11 cellular contexts compared by ENCODE assay signal in genomic region chr1:30378991-30379581, GRCh38.
DNase-seq lines count a peak whose midpoint lies in the region; ATAC-seq and TF ChIP-seq lines count a peak whose summit lies in the region.
"Had no signal": no experiment of that assay in that cellular context is flagged by ENCODE, and none has a peak within 500 bp of the region (broad histone marks: within the 10 kb centered on the region; RNA-seq: fewer than 3 reads in every experiment).

No MANE protein-coding gene starts in this region.

- peak overlapping the region; percentile 11 for H2AFZ ChIP-seq in fibroblast of lung (ENCODE audit: low read length)

- TF ChIP-seq POLR2A in NB4 (IDR thresholded peaks at IDR 0.05; ENCODE audit: extremely low read depth, insufficient read length) = no peak

- no peaks in the 10 kb centered on the region for H3K9me3 ChIP-seq in fibroblast of lung (ENCODE audit: control insufficient read depth, insufficient read depth, low read depth, low read length)

- peak overlapping the region; percentile 5 for H3K4me2 ChIP-seq in fibroblast of lung (ENCODE audit: extremely low read depth, insufficient read depth, low read length)

- in situ Hi-C loops in G401 (cut with HindIII; ENCODE audit: low sequenced_read_pairs) = no loop called here

- peaks cover 8% of the 10 kb centered on the region for H3K4me1 ChIP-seq in fibroblast of lung (ENCODE audit: control insufficient read depth, extremely low read depth, insufficient read depth, low read length)

- intact Hi-C loops in sciatic nerve (cut with DNase I) = loop anchor here (10.0 kb wide), 1 partner anchor 956 kb away; no protein-coding TSS in a partner anchor

- no peak for ATAC-seq in sciatic nerve
- ATAC-seq: activated CD8-positive, alpha-beta T cell treated with anti-CD3 and anti-CD28 coated beads for 36 hours had no signal

- H3K4me3 ChIP-seq in NB4 (ENCODE audit: low read depth, low read length) (no peak overlapping the region), fibroblast of lung (replicated peaks in 1 of 4; ENCODE audit: control extremely low read depth in 1 of 4, insufficient read depth in 1 of 4, low read depth in 3 of 4, low read length in 4 of 4) (no peak overlapping the region)

- H3K79me2 ChIP-seq in fibroblast of lung (ENCODE audit: control insufficient read depth, insufficient read depth, low read length) = no peaks in the 10 kb centered on the region

- H3K27ac ChIP-seq in fibroblast of lung (ENCODE audit: insufficient read depth, low read length) = no peak overlapping the region

- no peaks in the 10 kb centered on the region for H3K27me3 ChIP-seq in fibroblast of lung (ENCODE audit: control insufficient read depth, insufficient read depth, low read length)

- no peak overlapping the region for H3K9ac ChIP-seq in fibroblast of lung (ENCODE audit: insufficient read depth, low read length)

- no peaks in the 10 kb centered on the region for H3K36me3 ChIP-seq in fibroblast of lung (ENCODE audit: control insufficient read depth, insufficient read depth, low read length)

- no peaks in the 10 kb centered on the region for H4K20me1 ChIP-seq in fibroblast of lung (ENCODE audit: control insufficient read depth, extremely low read depth, insufficient read depth, low read length)

- TF ChIP-seq CTCF in NB4 (IDR thresholded peaks at IDR 0.05; ENCODE audit: low read depth, low read length) (no peak), fibroblast of lung (conservative IDR thresholded peaks at IDR 0.05 in 1 of 2, IDR thresholded peaks at IDR 0.05 in 1 of 2; ENCODE audit: low read depth in 1 of 2, low read length in 2 of 2) (no peak)

- DNase-seq in Daoy (ENCODE audit: low read depth) (peak; percentile 98), NB4 (ENCODE audit: low read depth) (peak; percentile 96), fibroblast of lung (ENCODE audit: low read depth in 2 of 2) (peak; percentile 56 to 97), sciatic nerve (ENCODE audit: low spot score) (peak; percentile 50), LoVo (ENCODE audit: low spot score) (no peak), CD1c-positive myeloid dendritic cell (ENCODE audit: extremely low spot score) (no peak), G401 (ENCODE audit: low spot score) (no peak), NCI-H2081 (lab: John Stamatoyannopoulos, UW) (no peak)
- DNase-seq: activated CD8-positive, alpha-beta T cell treated with anti-CD3 and anti-CD28 coated beads for 36 hours; central memory CD4-positive, alpha-beta T cell; stimulated activated naive CD4-positive, alpha-beta T cell had no signal

Comparison
In these comparisons a context has a peak if more than half of its experiments do, and no peak if none do; other contexts are left out.
1. DNase-seq: peak in Daoy (single experiment), NB4 (single experiment), fibroblast of lung (2 of 2) and sciatic nerve (single experiment); none in LoVo (single experiment), CD1c-positive myeloid dendritic cell (single experiment), G401 (single experiment) and NCI-H2081 (0 of 2).